8 cellular contexts compared by ENCODE assay signal in the genomic region with DNA sequence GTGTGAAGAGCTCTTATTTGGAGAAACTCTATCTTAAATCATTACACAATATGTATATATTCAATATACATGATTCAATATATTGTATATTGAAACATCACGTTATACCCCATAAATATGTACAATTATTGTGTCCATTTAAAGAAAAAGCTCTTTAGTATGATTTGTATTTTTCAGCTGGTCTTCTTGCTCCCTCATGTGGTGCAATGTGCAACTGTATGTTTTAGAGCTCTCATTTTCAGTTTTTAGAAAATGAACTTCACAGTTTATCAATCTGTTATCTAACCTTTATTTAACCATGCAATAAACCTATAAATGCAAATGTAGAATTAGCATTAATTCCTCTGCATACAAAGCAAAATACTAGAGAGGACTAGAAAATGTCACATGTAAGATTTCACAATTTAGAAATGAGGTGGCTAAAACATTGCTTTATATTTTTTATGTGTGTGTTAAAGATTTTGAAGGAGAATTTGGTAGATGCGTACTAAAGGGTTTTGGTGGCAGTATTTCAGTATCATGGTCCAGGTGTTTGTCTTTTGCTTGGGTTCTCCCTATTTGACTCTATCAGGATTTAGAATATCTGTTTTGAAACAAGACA.
DNase-seq lines count a peak whose midpoint lies in the region; ATAC-seq, FAIRE-seq and TF ChIP-seq lines count a peak whose summit lies in the region.

No MANE protein-coding gene starts in this region.

- TF ChIP-seq CTCF in cardiac muscle cell (IDR thresholded peaks at IDR 0.05; ENCODE audit: low read depth, low read length) (peak; percentile 72), fibroblast of pulmonary artery (IDR thresholded peaks at IDR 0.05; ENCODE audit: low read length, missing control alignments) (peak; percentile 81), tibial nerve (IDR thresholded peaks at IDR 0.05) (peak in 3 of 5 experiments; percentile 19 to 36 (median 36))

- H3K36me3 ChIP-seq in cardiac muscle cell (no peaks in the 10 kb centered on the region), tibial nerve (no peaks in the 10 kb centered on the region)

- H3K4me3 ChIP-seq in cardiac muscle cell (no peak overlapping the region), right cardiac atrium (ENCODE audit: low read length) (no peak overlapping the region), fibroblast of pulmonary artery (replicated peaks; ENCODE audit: low read depth, low read length) (no peak overlapping the region), tibial nerve (no peak overlapping the region)

- H3K4me1 ChIP-seq in cardiac muscle cell (ENCODE audit: low read depth) (no peaks in the 10 kb centered on the region), right cardiac atrium (ENCODE audit: control insufficient read depth, insufficient read depth, low read length) (no peaks in the 10 kb centered on the region), tibial nerve (peaks cover 0 to 18% (median 0%) of the 10 kb centered on the region in 4 donors)

- ATAC-seq in right cardiac atrium, result no peak
- no peak for ATAC-seq in GM21786 (IDR thresholded peaks at IDR 0.05; ENCODE audit: unreplicated experiment)

- WGBS in right cardiac atrium, result 52% methylated on average over 2 of the region's 2 CpGs
- 54 to 60% methylated on average over 2 of the region's 2 CpGs for WGBS in tibial nerve, 2 donors

- no peak for FAIRE-seq in HTR-8/SVneo (lab: Jason Lieb, UNC)

- TF ChIP-seq POLR2A in tibial nerve (IDR thresholded peaks at IDR 0.05), result no peak

- H3K27ac ChIP-seq in cardiac muscle cell, result no peak overlapping the region
- H3K27ac ChIP-seq in right cardiac atrium (ENCODE audit: low read length), result no peak overlapping the region
- no peak overlapping the region for H3K27ac ChIP-seq in tibial nerve

- intact Hi-C loops in right cardiac atrium (cut with DNase I), result no loop called here

- H3K27me3 ChIP-seq in cardiac muscle cell, result no peaks in the 10 kb centered on the region
- H3K27me3 ChIP-seq in right cardiac atrium (ENCODE audit: control insufficient read depth, insufficient read depth), result no peaks in the 10 kb centered on the region
- H3K27me3 ChIP-seq in tibial nerve, result no peaks in the 10 kb centered on the region

- H3K9me3 ChIP-seq in cardiac muscle cell (ENCODE audit: low read depth) (no peaks in the 10 kb centered on the region), right cardiac atrium (ENCODE audit: control insufficient read depth, low read length) (no peaks in the 10 kb centered on the region), tibial nerve (no peaks in the 10 kb centered on the region)

- peak in 1 of 2 donors; percentile 57 for DNase-seq in cardiac muscle cell (ENCODE audit: low read depth in 1 of 2, low spot score in 1 of 2)
- DNase-seq in right cardiac atrium, result no peak
- peak; percentile 58 for DNase-seq in OCI-M1 (lab: John Stamatoyannopoulos, UW)
- peak; percentile 65 for DNase-seq in fibroblast of pulmonary artery (ENCODE audit: low read depth)
- DNase-seq in tibial nerve (ENCODE audit: low spot score in 2 of 2), result no peak
- no peak for DNase-seq in HTR-8/SVneo (ENCODE audit: insufficient read length, low spot score)
- no peak for DNase-seq in T-helper 1 cell

- no peak for TF ChIP-seq EP300 in tibial nerve (IDR thresholded peaks at IDR 0.05)

Comparison
In these comparisons a context has a peak if more than half of its experiments do, and no peak if none do; other contexts are left out.
1. DNase-seq: peak in OCI-M1 (single experiment) and fibroblast of pulmonary artery (single experiment); none in right cardiac atrium (0 of 3), tibial nerve (0 of 2), HTR-8/SVneo (single experiment) and T-helper 1 cell (0 of 5).
2. Peak in every context shown above with its lines, with median percentiles within 50 percentile points of each other: CTCF ChIP-seq.